19 cellular contexts compared by ENCODE assay signal in the genomic region with DNA sequence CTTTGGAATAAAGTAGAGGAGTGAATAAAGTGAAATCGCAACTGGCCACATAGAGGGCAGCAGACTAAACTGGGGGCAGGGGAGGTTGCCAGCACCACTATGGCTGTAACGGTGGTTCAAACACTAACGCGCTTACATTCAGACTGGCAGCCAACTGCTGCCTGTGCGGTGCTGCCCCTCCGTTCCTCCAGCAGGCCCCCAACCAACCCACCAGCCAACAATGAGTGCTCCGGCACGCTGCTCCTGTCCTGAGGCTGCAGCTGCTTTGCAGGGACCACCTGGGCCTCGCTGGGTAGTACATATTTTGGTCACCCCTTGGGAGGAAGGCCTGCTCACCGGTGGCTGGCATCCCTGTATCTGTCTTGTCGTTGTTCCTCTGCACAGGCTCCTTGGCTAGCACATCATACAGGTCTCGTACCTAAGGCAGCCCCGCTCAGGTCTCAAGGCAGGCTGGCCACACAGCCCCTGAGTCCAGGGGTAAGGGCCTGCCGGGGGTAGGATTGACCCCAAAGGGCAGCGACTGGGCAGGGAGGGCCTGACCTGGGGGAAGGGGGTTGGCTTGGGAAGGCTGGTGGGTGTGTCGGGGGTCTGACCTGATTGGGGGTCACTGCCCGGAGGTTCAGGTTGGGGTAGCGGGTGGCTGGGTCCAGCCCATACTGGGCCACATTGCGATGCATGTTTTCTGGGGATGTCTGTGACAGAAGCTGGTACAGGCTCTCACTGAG. TPM values are rescaled to one million over a fixed set of nuclear protein-coding genes. Genes with fewer than 3 reads are reported as not detected.
DNase-seq lines count a peak whose midpoint lies in the region; ATAC-seq and TF ChIP-seq lines count a peak whose summit lies in the region.
"Had no signal": no experiment of that assay in that cellular context is flagged by ENCODE, and none has a peak within 500 bp of the region (broad histone marks: within the 10 kb centered on the region; RNA-seq: fewer than 3 reads in every experiment).

No MANE protein-coding gene starts in this region.

- H3K9me3 ChIP-seq in T-helper 17 cell (ENCODE audit: control insufficient read depth, low read length, poor library complexity, severe bottlenecking) (no peaks in the 10 kb centered on the region), tibial nerve (no peaks in the 10 kb centered on the region)

- H3K27ac ChIP-seq in brain microvascular endothelial cell: no peak overlapping the region
- no peak overlapping the region for H3K27ac ChIP-seq in tibial nerve

- WGBS in tibial nerve, 2 donors: 79 to 83% methylated on average over 19 of the region's 19 CpGs

- TF ChIP-seq EP300 in tibial nerve (IDR thresholded peaks at IDR 0.05): no peak

- TF ChIP-seq CTCF in brain microvascular endothelial cell (IDR thresholded peaks at IDR 0.05; ENCODE audit: low read depth, low read length, missing control alignments) (no peak), tibial nerve (IDR thresholded peaks at IDR 0.05) (no peak)

- peak overlapping the region; percentile 24 for H3K4me3 Mint-ChIP-seq in activated naive CD4-positive, alpha-beta T cell treated with anti-CD3 and anti-CD28 coated beads, Interleukin-2, amount 10 ng/mL, durations not matched to agents 7 days and 5 days
- no peak overlapping the region for H3K4me3 Mint-ChIP-seq in activated naive CD4-positive, alpha-beta T cell treated with anti-CD3 and anti-CD28 coated beads for 36 hours
- peak overlapping the region; percentile 84 for H3K4me3 Mint-ChIP-seq in T-helper 17 cell
- peak overlapping the region; percentile 55 to 71 for H3K4me3 Mint-ChIP-seq in effector memory CD8-positive, alpha-beta T cell
- H3K4me3 Mint-ChIP-seq in stimulated activated memory B cell treated with anti-CD40 and anti-IgM and Interleukin-4, amounts not matched to agents 10 μg/mL and 1 μg/mL and 100 μg/mL, for 72 hours: no peak overlapping the region
- H3K4me3 Mint-ChIP-seq: endodermal cell, GM23338 had no signal

- no peak for TF ChIP-seq POLR2A in tibial nerve (IDR thresholded peaks at IDR 0.05)

- CTCF ChIA-PET in activated naive CD4-positive, alpha-beta T cell treated with anti-CD3 and anti-CD28 coated beads, Interleukin-2, amount 10 ng/mL, durations not matched to agents 7 days and 5 days (lab: Charles Lee): interaction anchor here (0.8 to 1.2 kb wide), 2 partner anchors 8 to 15 kb away, joined by 3 read pairs; no protein-coding TSS in a partner anchor
- CTCF ChIA-PET in activated naive CD4-positive, alpha-beta T cell treated with anti-CD3 and anti-CD28 coated beads for 36 hours (lab: Charles Lee): no interaction called here

- H3K36me3 ChIP-seq in brain microvascular endothelial cell (replicated peaks) (peaks cover 64% of the 10 kb centered on the region), tibial nerve (peaks cover 0 to 88% (median 6%) of the 10 kb centered on the region in 3 donors)

- H3K4me1 Mint-ChIP-seq in activated naive CD4-positive, alpha-beta T cell treated with anti-CD3 and anti-CD28 coated beads, Interleukin-2, amount 10 ng/mL, durations not matched to agents 7 days and 5 days: peaks cover 64% of the 10 kb centered on the region
- peaks cover 25% of the 10 kb centered on the region for H3K4me1 Mint-ChIP-seq in activated naive CD4-positive, alpha-beta T cell treated with anti-CD3 and anti-CD28 coated beads for 36 hours (ENCODE audit: low read depth)
- peaks cover 32% of the 10 kb centered on the region for H3K4me1 Mint-ChIP-seq in T-helper 17 cell
- peaks cover 37 to 41% of the 10 kb centered on the region in 2 donors for H3K4me1 Mint-ChIP-seq in effector memory CD8-positive, alpha-beta T cell (ENCODE audit: low read depth in 2 of 2)
- H3K4me1 Mint-ChIP-seq in stimulated activated memory B cell treated with anti-CD40 and anti-IgM and Interleukin-4, amounts not matched to agents 10 μg/mL and 1 μg/mL and 100 μg/mL, for 72 hours: peaks cover 77% of the 10 kb centered on the region
- H3K4me1 Mint-ChIP-seq: endodermal cell had no signal

- no peaks in the 10 kb centered on the region for H3K9me3 Mint-ChIP-seq in activated naive CD4-positive, alpha-beta T cell treated with anti-CD3 and anti-CD28 coated beads, Interleukin-2, amount 10 ng/mL, durations not matched to agents 7 days and 5 days
- H3K9me3 Mint-ChIP-seq in activated naive CD4-positive, alpha-beta T cell treated with anti-CD3 and anti-CD28 coated beads for 36 hours: no peaks in the 10 kb centered on the region
- H3K9me3 Mint-ChIP-seq in effector memory CD8-positive, alpha-beta T cell: no peaks in the 10 kb centered on the region
- H3K9me3 Mint-ChIP-seq in stimulated activated memory B cell treated with anti-CD40 and anti-IgM and Interleukin-4, amounts not matched to agents 10 μg/mL and 1 μg/mL and 100 μg/mL, for 72 hours: no peaks in the 10 kb centered on the region
- H3K9me3 Mint-ChIP-seq: endodermal cell, GM23338 had no signal

- peak overlapping the region; percentile 25 for H3K27ac Mint-ChIP-seq in activated naive CD4-positive, alpha-beta T cell treated with anti-CD3 and anti-CD28 coated beads, Interleukin-2, amount 10 ng/mL, durations not matched to agents 7 days and 5 days
- H3K27ac Mint-ChIP-seq in activated naive CD4-positive, alpha-beta T cell treated with anti-CD3 and anti-CD28 coated beads for 36 hours: no peak overlapping the region
- peak overlapping the region; percentile 92 for H3K27ac Mint-ChIP-seq in T-helper 17 cell
- H3K27ac Mint-ChIP-seq in effector memory CD8-positive, alpha-beta T cell: peak overlapping the region; percentile 77 to 85
- H3K27ac Mint-ChIP-seq in stimulated activated memory B cell treated with anti-CD40 and anti-IgM and Interleukin-4, amounts not matched to agents 10 μg/mL and 1 μg/mL and 100 μg/mL, for 72 hours: peak overlapping the region; percentile 79
- H3K27ac Mint-ChIP-seq: endodermal cell, GM23338 had no signal

- no peak overlapping the region for H3K4me3 ChIP-seq in brain microvascular endothelial cell (ENCODE audit: low read depth, low read length)
- no peak overlapping the region for H3K4me3 ChIP-seq in tibial nerve
- H3K4me3 ChIP-seq: GM12878, GM23338 had no signal

- no peaks in the 10 kb centered on the region for H3K27me3 Mint-ChIP-seq in activated naive CD4-positive, alpha-beta T cell treated with anti-CD3 and anti-CD28 coated beads, Interleukin-2, amount 10 ng/mL, durations not matched to agents 7 days and 5 days
- no peaks in the 10 kb centered on the region for H3K27me3 Mint-ChIP-seq in activated naive CD4-positive, alpha-beta T cell treated with anti-CD3 and anti-CD28 coated beads for 36 hours (ENCODE audit: low read depth)
- no peaks in the 10 kb centered on the region for H3K27me3 Mint-ChIP-seq in T-helper 17 cell
- H3K27me3 Mint-ChIP-seq in effector memory CD8-positive, alpha-beta T cell: no peaks in the 10 kb centered on the region
- no peaks in the 10 kb centered on the region for H3K27me3 Mint-ChIP-seq in stimulated activated memory B cell treated with anti-CD40 and anti-IgM and Interleukin-4, amounts not matched to agents 10 μg/mL and 1 μg/mL and 100 μg/mL, for 72 hours

- no peak for DNase-seq in activated naive CD4-positive, alpha-beta T cell treated with anti-CD3 and anti-CD28 coated beads, Interleukin-2, amount 10 ng/mL, durations not matched to agents 7 days and 5 days
- DNase-seq in activated naive CD4-positive, alpha-beta T cell treated with anti-CD3 and anti-CD28 coated beads for 36 hours: no peak
- DNase-seq in T-helper 17 cell: no peak
- DNase-seq in effector memory CD8-positive, alpha-beta T cell: no peak
- no peak for DNase-seq in brain microvascular endothelial cell
- DNase-seq in tibial nerve (ENCODE audit: low spot score in 2 of 2): no peak
- DNase-seq: activated CD4-positive, alpha-beta T cell treated with anti-CD3 and anti-CD28 coated beads for 48 hours; amniotic stem cell; endodermal cell; mesenchymal stem cell; MV-4-11; NCI-H2029; NCI-H524; SHP77 had no signal

- peaks cover 52% of the 10 kb centered on the region for H3K36me3 Mint-ChIP-seq in activated naive CD4-positive, alpha-beta T cell treated with anti-CD3 and anti-CD28 coated beads, Interleukin-2, amount 10 ng/mL, durations not matched to agents 7 days and 5 days
- peaks cover 5% of the 10 kb centered on the region for H3K36me3 Mint-ChIP-seq in activated naive CD4-positive, alpha-beta T cell treated with anti-CD3 and anti-CD28 coated beads for 36 hours (ENCODE audit: low read depth)
- no peaks in the 10 kb centered on the region for H3K36me3 Mint-ChIP-seq in T-helper 17 cell (ENCODE audit: low read depth)
- H3K36me3 Mint-ChIP-seq in effector memory CD8-positive, alpha-beta T cell (ENCODE audit: insufficient read depth): peaks cover 55% of the 10 kb centered on the region
- H3K36me3 Mint-ChIP-seq in stimulated activated memory B cell treated with anti-CD40 and anti-IgM and Interleukin-4, amounts not matched to agents 10 μg/mL and 1 μg/mL and 100 μg/mL, for 72 hours: peaks cover 63% of the 10 kb centered on the region

- intact Hi-C loops in activated naive CD4-positive, alpha-beta T cell treated with anti-CD3 and anti-CD28 coated beads for 36 hours (cut with micrococcal nuclease): no loop called here

- H3K27me3 ChIP-seq in brain microvascular endothelial cell (replicated peaks) (no peaks in the 10 kb centered on the region), tibial nerve (no peaks in the 10 kb centered on the region)

- ATAC-seq in T-helper 17 cell: no peak
- ATAC-seq in effector memory CD8-positive, alpha-beta T cell (replicated peaks): no peak
- ATAC-seq in stimulated activated memory B cell treated with anti-CD40 and anti-IgM and Interleukin-4, amounts not matched to agents 10 μg/mL and 1 μg/mL and 100 μg/mL, for 72 hours: no peak
- no peak for ATAC-seq in GM21576 (IDR thresholded peaks at IDR 0.05; ENCODE audit: unreplicated experiment)
- ATAC-seq: GM23338, right cardiac atrium had no signal

- in situ Hi-C loops in brain microvascular endothelial cell (cut with HindIII; ENCODE audit: low pct_ligation_motif_present, low sequenced_read_pairs): no loop called here

- H3K4me1 ChIP-seq in tibial nerve: peaks cover 0 to 11% (median 9%) of the 10 kb centered on the region in 4 donors

RNA-seq across cellular contexts. Expression of gene MICAL1, which starts 6.3 kb away (rescaled TPM):
- 10 to 100 TPM; 20.4 to 22.9 TPM for total RNA-seq in activated naive CD4-positive, alpha-beta T cell treated with anti-CD3 and anti-CD28 coated beads for 36 hours
- total RNA-seq in T-helper 17 cell: 100 to 1,000 TPM; 136 TPM
- total RNA-seq in tibial nerve: 10 to 100 TPM; 45.4 to 91.0 (median 70.3) TPM

RNA-seq across cellular contexts. Expression of gene SMPD2, which starts 8.7 kb away (rescaled TPM):
- 1 to 10 TPM; 9.4 to 9.7 TPM for total RNA-seq in activated naive CD4-positive, alpha-beta T cell treated with anti-CD3 and anti-CD28 coated beads for 36 hours
- 10 to 100 TPM; 22.9 to 49.5 TPM for total RNA-seq in T-helper 17 cell
- total RNA-seq in tibial nerve: 10 to 100 TPM; 12.6 to 32.4 (median 17.1) TPM

RNA-seq across cellular contexts. Expression of gene PPIL6, which starts 8.8 kb away (rescaled TPM):
- under 1 TPM in 1 of 2 experiments, not detected in 1; 0.19 TPM for total RNA-seq in activated naive CD4-positive, alpha-beta T cell treated with anti-CD3 and anti-CD28 coated beads for 36 hours
- total RNA-seq in T-helper 17 cell (1 to 10 TPM in 1 of 2 donors, under 1 TPM in 1; 0.83 to 1.6 TPM), tibial nerve (10 to 100 TPM in 1 of 4 donors, 1 to 10 TPM in 3; 1.2 to 16.5 (median 4.8) TPM)

RNA-seq across cellular contexts. Expression of gene ZBTB24, which starts 33.8 kb away (rescaled TPM):
- 1 to 10 TPM; 6.9 to 7.4 TPM for total RNA-seq in activated naive CD4-positive, alpha-beta T cell treated with anti-CD3 and anti-CD28 coated beads for 36 hours
- 10 to 100 TPM; 14.3 to 15.3 TPM for total RNA-seq in T-helper 17 cell
- total RNA-seq in tibial nerve: 1 to 10 TPM; 6.5 to 9.6 (median 8.0) TPM

Comparison
In these comparisons a context has a peak if more than half of its experiments do, and no peak if none do; other contexts are left out.
1. H3K4me3 Mint-ChIP-seq: peak in activated naive CD4-positive, alpha-beta T cell treated with anti-CD3 and anti-CD28 coated beads, Interleukin-2, amount 10 ng/mL, durations not matched to agents 7 days and 5 days (single experiment), T-helper 17 cell (single experiment) and effector memory CD8-positive, alpha-beta T cell (2 of 2); none in activated naive CD4-positive, alpha-beta T cell treated with anti-CD3 and anti-CD28 coated beads for 36 hours (single experiment) and stimulated activated memory B cell treated with anti-CD40 and anti-IgM and Interleukin-4, amounts not matched to agents 10 μg/mL and 1 μg/mL and 100 μg/mL, for 72 hours (single experiment).